8 cellular contexts compared by ENCODE assay signal in genomic region chr9:128689820-128690683, GRCh38. TPM values are rescaled to one million over a fixed set of nuclear protein-coding genes. Genes with fewer than 3 reads are reported as not detected.
A peak's percentile ranks its signal among the peaks of the same experiment; 100 is the strongest.
DNase-seq lines count a peak whose midpoint lies in the region; ATAC-seq and TF ChIP-seq lines count a peak whose summit lies in the region.

No MANE protein-coding gene starts in this region.

- no peak for TF ChIP-seq CTCF in AG04449 (IDR thresholded peaks at IDR 0.05; ENCODE audit: insufficient read depth, low read length, missing control alignments)
- TF ChIP-seq CTCF in fibroblast of mammary gland (conservative IDR thresholded peaks at IDR 0.05; ENCODE audit: control insufficient read depth, insufficient read depth, low read depth, low read length): no peak
- TF ChIP-seq CTCF in neural cell (IDR thresholded peaks at IDR 0.05; ENCODE audit: poor library complexity, severe bottlenecking): no peak
- TF ChIP-seq CTCF in upper lobe of left lung (IDR thresholded peaks at IDR 0.05): no peak

- peaks cover 35% of the 10 kb centered on the region for H3K79me2 ChIP-seq in neural cell (replicated peaks; ENCODE audit: insufficient read depth, low read length)

- TF ChIP-seq RAD21 in neural cell (conservative IDR thresholded peaks at IDR 0.05): peak; percentile 30

- DNase-seq in AG04449 (ENCODE audit: low read depth, low spot score) (no peak), NCI-H345 (lab: John Stamatoyannopoulos, UW) (peak; percentile 58), fibroblast of mammary gland (ENCODE audit: low read depth) (peak; percentile 36), upper lobe of left lung (peak in 1 of 2 donors; percentile 89)
- peak; percentile 46 to 52 for DNase-seq in activated T-cell treated with anti-CD3 and anti-CD28 coated beads, Interleukin-2, amount 50 U/mL, for 48 hours

- 0 to 1% methylated on average over 7 to 36 of the region's 83 CpGs for WGBS in upper lobe of left lung, 2 donors

- H3K9me3 ChIP-seq in neural cell (ENCODE audit: low read length) (no peaks in the 10 kb centered on the region), upper lobe of left lung (no peaks in the 10 kb centered on the region)

- peak overlapping the region; percentile 91 for H3K9ac ChIP-seq in neural cell (ENCODE audit: low read length)

- H4K20me1 ChIP-seq in neural cell (ENCODE audit: insufficient read depth): peaks cover 4% of the 10 kb centered on the region

- TF ChIP-seq EP300 in neural cell (conservative IDR thresholded peaks at IDR 0.05; ENCODE audit: poor library complexity, severe bottlenecking) (no peak), upper lobe of left lung (IDR thresholded peaks at IDR 0.05) (no peak)

- H3K27me3 ChIP-seq in neural cell (ENCODE audit: insufficient read depth, low read depth, low read length) (no peaks in the 10 kb centered on the region), upper lobe of left lung (no peaks in the 10 kb centered on the region)

- peaks cover 39 to 51% (median 45%) of the 10 kb centered on the region in 4 donors for H3K4me1 ChIP-seq in upper lobe of left lung

- peak overlapping the region; percentile 85 for H3K27ac ChIP-seq in neural cell (ENCODE audit: low read length)
- peak overlapping the region; percentile 68 to 98 (median 87) for H3K27ac ChIP-seq in upper lobe of left lung

- H3K36me3 ChIP-seq in neural cell (ENCODE audit: insufficient read depth, low read length): peaks cover 8% of the 10 kb centered on the region
- H3K36me3 ChIP-seq in upper lobe of left lung: peaks cover 20 to 39% (median 28%) of the 10 kb centered on the region in 4 donors

- H3K9me2 ChIP-seq in neural cell (ENCODE audit: insufficient read depth, low read length): no peaks in the 10 kb centered on the region

- TF ChIP-seq POLR2A in GM19099 (IDR thresholded peaks at IDR 0.05; ENCODE audit: extremely low read depth, insufficient read length, low read depth): peak; percentile 27
- TF ChIP-seq POLR2A in upper lobe of left lung (IDR thresholded peaks at IDR 0.05): no peak

- no peaks in the 10 kb centered on the region for H3F3A ChIP-seq in neural cell (ENCODE audit: insufficient read depth, low read length, poor library complexity, severe bottlenecking)

- ATAC-seq in upper lobe of left lung (ENCODE audit: low FRiP score in 2 of 2) (no peak), GM19328 (IDR thresholded peaks at IDR 0.05; ENCODE audit: unreplicated experiment) (no peak)

- peak overlapping the region; percentile 84 for H3K4me3 ChIP-seq in AG04449 (ENCODE audit: low read depth, low read length)
- peak overlapping the region; percentile 97 for H3K4me3 ChIP-seq in fibroblast of mammary gland (ENCODE audit: control insufficient read depth, low read depth, low read length)
- peak overlapping the region; percentile 81 for H3K4me3 ChIP-seq in neural cell (ENCODE audit: low read length)
- H3K4me3 ChIP-seq in upper lobe of left lung: peak overlapping the region; percentile 88 to 95 (median 92)

- CTCF ChIA-PET in AG04449 (lab: Yijun Ruan, JAX): interaction anchor here (0.9 to 5.1 kb wide), 4 partner anchors 11 to 57 kb away, joined by 3 to 68 read pairs (median 4); partner anchors contain the start of gene PKN3

- H3K4me2 ChIP-seq in neural cell (ENCODE audit: low read length): peak overlapping the region; percentile 69

- no peak overlapping the region for H2AFZ ChIP-seq in neural cell (ENCODE audit: low read depth, low read length)

- POLR2A ChIA-PET in AG04449 (lab: Yijun Ruan, JAX): interaction anchor here (1.4 kb wide), 1 partner anchor 53 kb away, joined by 4 read pairs; no protein-coding TSS in a partner anchor

TF ChIP-seq in neural cell, 6 proteins besides CTCF, POLR2A, EP300 and RAD21:
- TF ChIP-seq EZH2 (IDR thresholded peaks at IDR 0.05; ENCODE audit: borderline replicate concordance, insufficient read depth, low read length, poor library complexity, severe bottlenecking) (no peak), MXI1 (conservative IDR thresholded peaks at IDR 0.05; ENCODE audit: poor library complexity, severe bottlenecking) (peak; percentile 87), SMC3 (conservative IDR thresholded peaks at IDR 0.05; ENCODE audit: poor library complexity) (peak; percentile 31), TAF1 (IDR thresholded peaks at IDR 0.05; ENCODE audit: low read depth) (no peak), POLR2AphosphoS5 (IDR thresholded peaks at IDR 0.05) (peak; percentile 37), REST (IDR thresholded peaks at IDR 0.05; ENCODE audit: borderline replicate concordance) (no peak)

RNA-seq across cellular contexts. Expression of gene SET, which starts 1.0 kb away (rescaled TPM):
- polyA plus RNA-seq in neural cell: 549 and 855 TPM in 2 replicates
- 541 and 626 TPM in 2 replicates for polyA minus RNA-seq in neural cell
- total RNA-seq in upper lobe of left lung: 100 to 1,000 TPM in 4 of 6 donors, 10 to 100 TPM in 2; 73.3 to 222 (median 177) TPM

RNA-seq across cellular contexts. Expression of gene PKN3, which starts 12.3 kb away (rescaled TPM):
- 0.06 and 1.4 TPM in 2 replicates for polyA plus RNA-seq in neural cell
- 0.12 TPM in 1 of 2 replicates, not detected in the other for polyA minus RNA-seq in neural cell
- 10 to 100 TPM in 4 of 6 donors, 1 to 10 TPM in 2; 4.8 to 38.8 (median 14.0) TPM for total RNA-seq in upper lobe of left lung

RNA-seq across cellular contexts. Expression of gene DYNC2I2, which starts 33.4 kb away (rescaled TPM):
- polyA plus RNA-seq in neural cell: 82.5 and 86.6 TPM in 2 replicates
- polyA minus RNA-seq in neural cell: 44.9 and 48.7 TPM in 2 replicates
- total RNA-seq in upper lobe of left lung: 100 to 1,000 TPM in 1 of 6 donors, 10 to 100 TPM in 5; 47.8 to 105 (median 76.8) TPM

RNA-seq across cellular contexts. Expression of gene ZDHHC12, which starts 33.9 kb away (rescaled TPM):
- 0.09 TPM in 1 of 2 replicates, not detected in the other for polyA plus RNA-seq in neural cell
- polyA minus RNA-seq in neural cell: 1.5 TPM in 1 of 2 replicates, not detected in the other
- 10 to 100 TPM; 21.7 to 70.1 (median 50.6) TPM for total RNA-seq in upper lobe of left lung
